In the genomic region with DNA sequence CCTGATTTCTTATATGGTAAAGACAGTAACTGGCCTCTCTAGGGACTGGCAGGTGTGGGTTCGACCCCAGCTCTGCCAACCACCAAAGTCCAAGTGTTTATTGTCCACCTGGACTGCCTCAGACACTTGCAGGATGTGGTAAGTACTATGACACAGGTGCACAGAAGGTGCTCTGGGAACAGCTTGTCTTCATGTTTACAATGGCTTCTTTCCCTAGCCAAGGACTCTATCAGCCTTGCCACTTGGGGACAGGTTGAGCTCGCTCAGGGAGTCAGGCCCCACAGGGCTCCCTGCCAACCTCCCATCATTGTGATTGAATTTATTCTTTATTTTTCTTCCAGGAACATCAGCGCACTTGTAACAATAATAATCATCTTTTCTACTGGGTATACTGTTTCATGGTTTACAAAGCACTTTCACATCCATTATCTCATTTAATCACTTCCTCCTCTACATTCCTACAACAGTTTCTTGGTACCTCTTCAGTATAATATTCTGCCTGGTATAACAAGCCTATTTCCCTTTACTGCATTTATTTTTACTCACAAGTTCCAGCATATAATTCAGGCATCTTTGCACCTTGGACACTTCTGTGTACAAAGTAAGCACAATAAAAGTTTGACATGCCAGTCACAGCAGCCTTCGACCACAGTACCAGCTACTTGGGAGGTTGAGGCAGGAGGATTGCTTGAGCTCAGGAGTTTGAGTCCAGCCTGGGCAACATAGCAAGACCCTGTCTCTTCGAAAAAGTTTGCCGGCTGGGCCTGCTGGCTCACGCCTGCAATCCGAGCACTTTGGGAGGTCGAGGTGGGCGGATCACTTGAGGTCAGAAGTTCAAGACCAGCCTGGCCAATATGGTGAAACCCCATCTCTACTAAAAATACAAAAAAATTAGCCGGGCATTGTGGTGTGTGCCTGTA, we compare ENCODE assay signal across 2 cellular contexts.
A peak's percentile ranks its signal among the peaks of the same experiment; 100 is the strongest.
TF ChIP-seq lines count a peak whose summit lies in the region.

No MANE protein-coding gene starts in this region.

TF ChIP-seq in K562, 482 proteins besides CTCF, POLR2A, EP300 and RAD21:
- TF ChIP-seq STAT5B (CRISPR knock-in tag; IDR thresholded peaks at IDR 0.05): no peak
- TF ChIP-seq ZNF121 (CRISPR knock-in tag; conservative IDR thresholded peaks at IDR 0.05): peak; percentile 81
- no peak for TF ChIP-seq TGIF2 (CRISPR knock-in tag; IDR thresholded peaks at IDR 0.05)
- TF ChIP-seq TAF7 (tag; IDR thresholded peaks at IDR 0.05): no peak
- TF ChIP-seq, protein P1, sequence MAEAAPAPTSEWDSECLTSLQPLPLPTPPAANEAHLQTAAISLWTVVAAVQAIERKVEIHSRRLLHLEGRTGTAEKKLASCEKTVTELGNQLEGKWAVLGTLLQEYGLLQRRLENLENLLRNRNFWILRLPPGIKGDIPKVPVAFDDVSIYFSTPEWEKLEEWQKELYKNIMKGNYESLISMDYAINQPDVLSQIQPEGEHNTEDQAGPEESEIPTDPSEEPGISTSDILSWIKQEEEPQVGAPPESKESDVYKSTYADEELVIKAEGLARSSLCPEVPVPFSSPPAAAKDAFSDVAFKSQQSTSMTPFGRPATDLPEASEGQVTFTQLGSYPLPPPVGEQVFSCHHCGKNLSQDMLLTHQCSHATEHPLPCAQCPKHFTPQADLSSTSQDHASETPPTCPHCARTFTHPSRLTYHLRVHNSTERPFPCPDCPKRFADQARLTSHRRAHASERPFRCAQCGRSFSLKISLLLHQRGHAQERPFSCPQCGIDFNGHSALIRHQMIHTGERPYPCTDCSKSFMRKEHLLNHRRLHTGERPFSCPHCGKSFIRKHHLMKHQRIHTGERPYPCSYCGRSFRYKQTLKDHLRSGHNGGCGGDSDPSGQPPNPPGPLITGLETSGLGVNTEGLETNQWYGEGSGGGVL (CRISPR knock-in tag; IDR thresholded peaks at IDR 0.05): no peak

TF ChIP-seq in SK-N-SH, 30 proteins besides CTCF, POLR2A, EP300 and RAD21:
- TF ChIP-seq GABPA (IDR thresholded peaks at IDR 0.05; ENCODE audit: low read depth) (no peak), FOXM1 (IDR thresholded peaks at IDR 0.05; ENCODE audit: low read depth) (no peak), MEF2A (IDR thresholded peaks at IDR 0.05; ENCODE audit: borderline replicate concordance, low read depth) (no peak), CHD2 (IDR thresholded peaks at IDR 0.05; ENCODE audit: low read length, partially characterized antibody) (no peak), NRF1 (IDR thresholded peaks at IDR 0.05; ENCODE audit: low read depth, low read length) (no peak), GATA2 (CRISPR knock-in tag; IDR thresholded peaks at IDR 0.05) (no peak), RCOR1 (IDR thresholded peaks at IDR 0.05; ENCODE audit: low read length) (no peak), POLR2AphosphoS5 (IDR thresholded peaks at IDR 0.05; ENCODE audit: low read depth, low read length) (no peak), TEAD4 (IDR thresholded peaks at IDR 0.05; ENCODE audit: borderline replicate concordance, insufficient read depth) (no peak), ELF1 (IDR thresholded peaks at IDR 0.05) (no peak), SIN3A (IDR thresholded peaks at IDR 0.05; ENCODE audit: borderline replicate concordance, low read depth, low read length) (no peak), MXI1 (IDR thresholded peaks at IDR 0.05; ENCODE audit: low read depth, low read length) (no peak)
- TF ChIP-seq, protein P2, sequence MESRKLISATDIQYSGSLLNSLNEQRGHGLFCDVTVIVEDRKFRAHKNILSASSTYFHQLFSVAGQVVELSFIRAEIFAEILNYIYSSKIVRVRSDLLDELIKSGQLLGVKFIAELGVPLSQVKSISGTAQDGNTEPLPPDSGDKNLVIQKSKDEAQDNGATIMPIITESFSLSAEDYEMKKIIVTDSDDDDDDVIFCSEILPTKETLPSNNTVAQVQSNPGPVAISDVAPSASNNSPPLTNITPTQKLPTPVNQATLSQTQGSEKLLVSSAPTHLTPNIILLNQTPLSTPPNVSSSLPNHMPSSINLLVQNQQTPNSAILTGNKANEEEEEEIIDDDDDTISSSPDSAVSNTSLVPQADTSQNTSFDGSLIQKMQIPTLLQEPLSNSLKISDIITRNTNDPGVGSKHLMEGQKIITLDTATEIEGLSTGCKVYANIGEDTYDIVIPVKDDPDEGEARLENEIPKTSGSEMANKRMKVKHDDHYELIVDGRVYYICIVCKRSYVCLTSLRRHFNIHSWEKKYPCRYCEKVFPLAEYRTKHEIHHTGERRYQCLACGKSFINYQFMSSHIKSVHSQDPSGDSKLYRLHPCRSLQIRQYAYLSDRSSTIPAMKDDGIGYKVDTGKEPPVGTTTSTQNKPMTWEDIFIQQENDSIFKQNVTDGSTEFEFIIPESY (IDR thresholded peaks at IDR 0.05; ENCODE audit: borderline replicate concordance, low read depth): no peak
- TF ChIP-seq, protein P3, sequence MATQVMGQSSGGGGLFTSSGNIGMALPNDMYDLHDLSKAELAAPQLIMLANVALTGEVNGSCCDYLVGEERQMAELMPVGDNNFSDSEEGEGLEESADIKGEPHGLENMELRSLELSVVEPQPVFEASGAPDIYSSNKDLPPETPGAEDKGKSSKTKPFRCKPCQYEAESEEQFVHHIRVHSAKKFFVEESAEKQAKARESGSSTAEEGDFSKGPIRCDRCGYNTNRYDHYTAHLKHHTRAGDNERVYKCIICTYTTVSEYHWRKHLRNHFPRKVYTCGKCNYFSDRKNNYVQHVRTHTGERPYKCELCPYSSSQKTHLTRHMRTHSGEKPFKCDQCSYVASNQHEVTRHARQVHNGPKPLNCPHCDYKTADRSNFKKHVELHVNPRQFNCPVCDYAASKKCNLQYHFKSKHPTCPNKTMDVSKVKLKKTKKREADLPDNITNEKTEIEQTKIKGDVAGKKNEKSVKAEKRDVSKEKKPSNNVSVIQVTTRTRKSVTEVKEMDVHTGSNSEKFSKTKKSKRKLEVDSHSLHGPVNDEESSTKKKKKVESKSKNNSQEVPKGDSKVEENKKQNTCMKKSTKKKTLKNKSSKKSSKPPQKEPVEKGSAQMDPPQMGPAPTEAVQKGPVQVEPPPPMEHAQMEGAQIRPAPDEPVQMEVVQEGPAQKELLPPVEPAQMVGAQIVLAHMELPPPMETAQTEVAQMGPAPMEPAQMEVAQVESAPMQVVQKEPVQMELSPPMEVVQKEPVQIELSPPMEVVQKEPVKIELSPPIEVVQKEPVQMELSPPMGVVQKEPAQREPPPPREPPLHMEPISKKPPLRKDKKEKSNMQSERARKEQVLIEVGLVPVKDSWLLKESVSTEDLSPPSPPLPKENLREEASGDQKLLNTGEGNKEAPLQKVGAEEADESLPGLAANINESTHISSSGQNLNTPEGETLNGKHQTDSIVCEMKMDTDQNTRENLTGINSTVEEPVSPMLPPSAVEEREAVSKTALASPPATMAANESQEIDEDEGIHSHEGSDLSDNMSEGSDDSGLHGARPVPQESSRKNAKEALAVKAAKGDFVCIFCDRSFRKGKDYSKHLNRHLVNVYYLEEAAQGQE (IDR thresholded peaks at IDR 0.05; ENCODE audit: low read depth, low read length): no peak
- TF ChIP-seq, protein P4, sequence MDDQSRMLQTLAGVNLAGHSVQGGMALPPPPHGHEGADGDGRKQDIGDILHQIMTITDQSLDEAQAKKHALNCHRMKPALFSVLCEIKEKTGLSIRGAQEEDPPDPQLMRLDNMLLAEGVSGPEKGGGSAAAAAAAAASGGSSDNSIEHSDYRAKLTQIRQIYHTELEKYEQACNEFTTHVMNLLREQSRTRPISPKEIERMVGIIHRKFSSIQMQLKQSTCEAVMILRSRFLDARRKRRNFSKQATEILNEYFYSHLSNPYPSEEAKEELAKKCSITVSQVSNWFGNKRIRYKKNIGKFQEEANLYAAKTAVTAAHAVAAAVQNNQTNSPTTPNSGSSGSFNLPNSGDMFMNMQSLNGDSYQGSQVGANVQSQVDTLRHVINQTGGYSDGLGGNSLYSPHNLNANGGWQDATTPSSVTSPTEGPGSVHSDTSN (IDR thresholded peaks at IDR 0.05): no peak
- TF ChIP-seq, protein P5, sequence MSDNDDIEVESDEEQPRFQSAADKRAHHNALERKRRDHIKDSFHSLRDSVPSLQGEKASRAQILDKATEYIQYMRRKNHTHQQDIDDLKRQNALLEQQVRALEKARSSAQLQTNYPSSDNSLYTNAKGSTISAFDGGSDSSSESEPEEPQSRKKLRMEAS (IDR thresholded peaks at IDR 0.05; ENCODE audit: low read depth): no peak
